Comparison of ENCODE assay signal across 2 cellular contexts in genomic region chr10:43060291-43060690, GRCh38.
TF ChIP-seq lines count a peak whose summit lies in the region.

No MANE protein-coding gene starts in this region.

TF ChIP-seq in liver, 16 proteins besides CTCF, POLR2A, EP300 and RAD21 (continued from another document):
- TF ChIP-seq ZBTB33 (IDR thresholded peaks at IDR 0.05) (no peak), EGR1 (IDR thresholded peaks at IDR 0.05; ENCODE audit: low read depth in 2 of 2) (no peak), YY1 (IDR thresholded peaks at IDR 0.05) (peak; percentile 82), REST (IDR thresholded peaks at IDR 0.05) (peak; percentile 36), JUND (IDR thresholded peaks at IDR 0.05) (peak in 1 of 2 donors; percentile 49), FOXA2 (IDR thresholded peaks at IDR 0.05) (no peak), GABPA (IDR thresholded peaks at IDR 0.05 in 1 of 2, conservative IDR thresholded peaks at IDR 0.05 in 1 of 2) (no peak), RXRA (IDR thresholded peaks at IDR 0.05) (peak in 1 of 2 donors; percentile 99), FOXA1 (IDR thresholded peaks at IDR 0.05) (peak; percentile 69), SP1 (IDR thresholded peaks at IDR 0.05) (peak; percentile 16), NR2F2 (IDR thresholded peaks at IDR 0.05) (no peak), ATF3 (IDR thresholded peaks at IDR 0.05) (no peak), TAF1 (conservative IDR thresholded peaks at IDR 0.05) (no peak), MAX (IDR thresholded peaks at IDR 0.05) (peak; percentile 88), HNF4G (IDR thresholded peaks at IDR 0.05) (no peak)

TF ChIP-seq in HepG2, 621 proteins besides CTCF, POLR2A, EP300 and RAD21 (continued from another document):
- TF ChIP-seq HNF1A (IDR thresholded peaks at IDR 0.05; ENCODE audit: low read depth) (no peak), HNF1A (CRISPR knock-in tag; IDR thresholded peaks at IDR 0.05; ENCODE audit: borderline replicate concordance) (no peak), ZFP82 (CRISPR knock-in tag; IDR thresholded peaks at IDR 0.05; ENCODE audit: borderline replicate concordance) (no peak), STAT6 (CRISPR knock-in tag; IDR thresholded peaks at IDR 0.05; ENCODE audit: borderline replicate concordance) (no peak), PAF1 (CRISPR knock-in tag; IDR thresholded peaks at IDR 0.05) (no peak), HDAC2 (CRISPR knock-in tag; IDR thresholded peaks at IDR 0.05) (no peak), MTERF4 (CRISPR knock-in tag; IDR thresholded peaks at IDR 0.05) (no peak), AKNA (CRISPR knock-in tag; IDR thresholded peaks at IDR 0.05; ENCODE audit: borderline replicate concordance) (no peak)
